8 cellular contexts compared by ENCODE assay signal in the genomic region with DNA sequence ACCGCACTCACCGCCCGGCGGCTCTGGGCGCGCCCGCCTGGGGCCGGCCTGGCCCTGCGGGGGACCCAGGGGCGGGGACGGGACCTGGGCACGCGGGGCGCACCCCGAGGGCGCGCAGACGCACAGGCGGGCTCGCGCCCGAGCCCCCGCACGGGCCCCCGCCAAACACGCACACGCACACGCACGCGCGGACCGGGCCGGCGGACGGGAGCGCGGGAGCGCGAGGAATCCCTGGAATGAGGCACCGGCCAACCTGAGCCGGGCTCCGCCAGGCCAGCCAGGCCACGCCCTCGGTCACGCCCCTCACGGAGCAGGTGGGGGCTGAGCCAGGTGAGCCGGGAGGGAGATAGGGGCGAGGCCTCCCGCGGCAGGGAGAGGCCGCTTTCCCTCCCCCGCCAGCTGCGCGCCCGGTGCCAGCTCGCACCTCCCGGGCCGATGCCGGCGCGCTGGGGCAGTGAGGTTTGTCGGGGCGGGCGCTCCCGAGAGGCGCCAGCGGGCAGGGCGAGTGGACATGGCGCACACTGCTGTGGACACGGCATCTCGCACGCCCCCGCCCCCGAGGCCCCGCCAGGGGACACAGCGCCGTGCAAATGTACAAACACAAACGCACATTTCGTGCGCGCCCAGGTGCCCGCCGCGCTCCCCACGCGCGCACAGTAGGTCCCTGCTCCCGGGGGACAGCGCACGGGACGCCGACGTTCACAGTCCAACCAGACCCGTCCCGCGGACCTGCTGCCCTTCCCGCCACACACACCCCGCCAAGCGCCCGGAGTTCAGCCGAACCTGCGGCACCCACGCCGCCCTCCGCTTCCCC.
A peak's percentile ranks its signal among the peaks of the same experiment; 100 is the strongest.
DNase-seq lines count a peak whose midpoint lies in the region; ATAC-seq and TF ChIP-seq lines count a peak whose summit lies in the region.

No MANE protein-coding gene starts in this region.

- POLR2A ChIA-PET in AG04450 (lab: Yijun Ruan, JAX): no interaction called here

- peak overlapping the region; percentile 81 for H3K4me3 ChIP-seq in AG04450 (ENCODE audit: low read depth, low read length)
- H3K4me3 ChIP-seq in epithelial cell of esophagus (ENCODE audit: low read length): peak overlapping the region; percentile 70
- peak overlapping the region; percentile 74 for H3K4me3 ChIP-seq in mucosa of descending colon

- peaks cover 19% of the 10 kb centered on the region for H3K4me1 ChIP-seq in mucosa of descending colon (ENCODE audit: low read depth)

- CTCF ChIA-PET in AG04450 (lab: Charles Lee): no interaction called here

- no peaks in the 10 kb centered on the region for H3K36me3 ChIP-seq in mucosa of descending colon (ENCODE audit: low read depth)

- H3K9me3 ChIP-seq in AG04450 (ENCODE audit: control insufficient read depth, insufficient read depth, low read length) (no peaks in the 10 kb centered on the region), mucosa of descending colon (no peaks in the 10 kb centered on the region)

- H3K27me3 ChIP-seq in AG04450 (ENCODE audit: control insufficient read depth, insufficient read depth, low read length): peaks cover 8% of the 10 kb centered on the region

- TF ChIP-seq CTCF in AG04450 (IDR thresholded peaks at IDR 0.05; ENCODE audit: low read depth, low read length) (no peak), epithelial cell of esophagus (IDR thresholded peaks at IDR 0.05; ENCODE audit: insufficient read depth, low read depth, low read length, missing control alignments) (no peak), mucosa of descending colon (IDR thresholded peaks at IDR 0.05) (no peak)

- ATAC-seq in GM18868 (IDR thresholded peaks at IDR 0.05; ENCODE audit: unreplicated experiment) (peak; percentile 69), HG03135 (IDR thresholded peaks at IDR 0.05; ENCODE audit: unreplicated experiment) (peak; percentile 53), mucosa of descending colon (peak; percentile 91)

- intact Hi-C loops in mucosa of descending colon (cut with DNase I, micrococcal nuclease): no loop called here

- DNase-seq in AG04450 (ENCODE audit: low read depth, low spot score) (no peak), NCI-H526 treated with DMSO at 0.1 percent for 48 hours (lab: John Stamatoyannopoulos, UW) (peak; percentile 73), activated T-cell treated with anti-CD3 and anti-CD28 coated beads for 48 hours (ENCODE audit: low read depth) (peak; percentile 63), epithelial cell of esophagus (ENCODE audit: low read depth) (peak; percentile 97), mucosa of descending colon (peak; percentile 95 to 98 (median 96))
- DNase-seq in stimulated activated CD8-positive, alpha-beta memory T cell treated with anti-CD3 and anti-CD28 coated beads, Interleukin-4, amount 100 ng/mL, for 1 hour (ENCODE audit: low read depth in 2 of 2, low spot score in 1 of 2): peak; percentile 38 to 53

- H3K27ac ChIP-seq in AG04450 (ENCODE audit: low read depth, low read length): no peak overlapping the region
